ENCODE assay signal across 8 cellular contexts in the genomic region with DNA sequence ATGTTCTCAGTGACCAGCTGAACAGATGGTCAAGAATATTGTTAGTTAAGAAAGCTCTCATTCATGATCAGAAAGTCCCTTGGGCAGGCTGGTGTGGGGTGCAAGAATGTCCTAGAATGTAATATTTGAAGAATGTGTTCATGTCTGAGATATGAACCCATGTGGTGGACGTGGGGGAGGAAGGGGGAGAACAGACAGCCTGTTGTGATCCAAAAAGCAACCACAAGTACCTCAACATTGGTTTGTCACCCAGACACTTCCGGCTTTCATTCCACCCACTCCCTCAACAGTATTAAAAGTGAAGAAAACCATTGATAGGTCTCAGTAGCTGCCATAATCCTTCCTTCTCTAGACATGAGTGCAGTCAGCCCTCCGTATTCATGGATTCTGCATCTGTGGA.
DNase-seq lines count a peak whose midpoint lies in the region; ATAC-seq, FAIRE-seq and TF ChIP-seq lines count a peak whose summit lies in the region.

No MANE protein-coding gene starts in this region.

- intact Hi-C loops in pancreas (cut with DNase I) (no loop called here), A673 (cut with micrococcal nuclease; ENCODE audit: unreplicated experiment) (no loop called here)

- peak; percentile 53 for DNase-seq in GM12865 (ENCODE audit: low read depth)
- peak; percentile 71 for DNase-seq in activated naive CD8-positive, alpha-beta T cell treated with anti-CD3 and anti-CD28 coated beads, Interleukin-2, amount 50 U/mL, for 24 hours
- no peak for DNase-seq in pancreas
- no peak for DNase-seq in NCI-H1105 treated with DMSO at 0.1 percent for 48 hours (lab: John Stamatoyannopoulos, UW)
- no peak for DNase-seq in A673 (ENCODE audit: low spot score)

- peaks cover 41% of the 10 kb centered on the region for H3K27me3 Mint-ChIP-seq in activated naive CD8-positive, alpha-beta T cell treated with anti-CD3 and anti-CD28 coated beads, Interleukin-2, amount 50 U/mL, for 24 hours

- ATAC-seq in HG02798 (IDR thresholded peaks at IDR 0.05; ENCODE audit: poor library complexity, unreplicated experiment), result peak; percentile 89
- ATAC-seq in SK-N-SH treated with all-trans-retinoic acid at 6 μM for 48 hours, result peak; percentile 72
- ATAC-seq in activated naive CD8-positive, alpha-beta T cell treated with anti-CD3 and anti-CD28 coated beads, Interleukin-2, amount 50 U/mL, for 24 hours, result peak; percentile 95
- peak in 3 of 4 donors; percentile 47 to 79 (median 53) for ATAC-seq in pancreas
- no peak for ATAC-seq in GM19455 (IDR thresholded peaks at IDR 0.05; ENCODE audit: unreplicated experiment)

- peaks cover 51% of the 10 kb centered on the region for H3K4me1 Mint-ChIP-seq in activated naive CD8-positive, alpha-beta T cell treated with anti-CD3 and anti-CD28 coated beads, Interleukin-2, amount 50 U/mL, for 24 hours

- H3K27me3 ChIP-seq in pancreas (no peaks in the 10 kb centered on the region), A673 (replicated peaks; ENCODE audit: insufficient read depth, low read depth, low read length, poor library complexity) (no peaks in the 10 kb centered on the region)

- FAIRE-seq in pancreas (lab: Jason Lieb, UNC), result no peak

- 67 to 75% methylated on average over 3 of the region's 3 CpGs for WGBS in pancreas, 2 donors

- CTCF ChIA-PET in A673 (lab: Charles Lee), result no interaction called here

- no peak overlapping the region for H3K4me3 ChIP-seq in GM12865 (ENCODE audit: low read depth, low read length)
- no peak overlapping the region for H3K4me3 ChIP-seq in pancreas
- H3K4me3 ChIP-seq in A673 (ENCODE audit: low read depth, low read length, poor library complexity, severe bottlenecking), result no peak overlapping the region

- POLR2A ChIA-PET in A673 (lab: Charles Lee; ENCODE audit: low non-redundant PET), result no interaction called here

- peaks cover 0 to 2% (median 0%) of the 10 kb centered on the region in 3 donors for H3K4me1 ChIP-seq in pancreas
- no peaks in the 10 kb centered on the region for H3K4me1 ChIP-seq in A673 (ENCODE audit: insufficient read depth, low read length, poor library complexity, severe bottlenecking)

- H3K9me3 Mint-ChIP-seq in activated naive CD8-positive, alpha-beta T cell treated with anti-CD3 and anti-CD28 coated beads, Interleukin-2, amount 50 U/mL, for 24 hours, result no peaks in the 10 kb centered on the region

- BruUV-seq in A673 (replicated peaks; lab: Mats Ljungman, UMichigan), result no TSS peak

- H3K27ac ChIP-seq in pancreas, result peak overlapping the region in 1 of 4 donors; percentile 15
- H3K27ac ChIP-seq in A673 (ENCODE audit: low read depth, low read length, poor library complexity, severe bottlenecking), result no peak overlapping the region

- H3K36me3 Mint-ChIP-seq in activated naive CD8-positive, alpha-beta T cell treated with anti-CD3 and anti-CD28 coated beads, Interleukin-2, amount 50 U/mL, for 24 hours (ENCODE audit: low read depth), result peaks cover 2% of the 10 kb centered on the region

- H3K36me3 ChIP-seq in pancreas (no peaks in the 10 kb centered on the region), A673 (ENCODE audit: insufficient read depth, low read length, poor library complexity, severe bottlenecking) (no peaks in the 10 kb centered on the region)

- no peaks in the 10 kb centered on the region for H3K9me3 ChIP-seq in pancreas
- H3K9me3 ChIP-seq in A673 (ENCODE audit: low read depth, low read length, poor library complexity, severe bottlenecking), result no peaks in the 10 kb centered on the region

- H3K4me3 Mint-ChIP-seq in activated naive CD8-positive, alpha-beta T cell treated with anti-CD3 and anti-CD28 coated beads, Interleukin-2, amount 50 U/mL, for 24 hours, result peak overlapping the region; percentile 60

- peak overlapping the region; percentile 87 for H3K27ac Mint-ChIP-seq in activated naive CD8-positive, alpha-beta T cell treated with anti-CD3 and anti-CD28 coated beads, Interleukin-2, amount 50 U/mL, for 24 hours

- no peak for TF ChIP-seq CTCF in GM12865 (IDR thresholded peaks at IDR 0.05; ENCODE audit: insufficient read depth, low read depth, low read length, missing control alignments)
- no peak for TF ChIP-seq CTCF in pancreas (IDR thresholded peaks at IDR 0.05)
- TF ChIP-seq CTCF in A673 (conservative IDR thresholded peaks at IDR 0.05; ENCODE audit: low read depth, low read length), result no peak

TF ChIP-seq in SK-N-SH treated with all-trans-retinoic acid at 6 μM for 48 hours, 23 proteins besides CTCF, POLR2A, EP300 and RAD21 (continues in another document):
- TF ChIP-seq, protein P1, sequence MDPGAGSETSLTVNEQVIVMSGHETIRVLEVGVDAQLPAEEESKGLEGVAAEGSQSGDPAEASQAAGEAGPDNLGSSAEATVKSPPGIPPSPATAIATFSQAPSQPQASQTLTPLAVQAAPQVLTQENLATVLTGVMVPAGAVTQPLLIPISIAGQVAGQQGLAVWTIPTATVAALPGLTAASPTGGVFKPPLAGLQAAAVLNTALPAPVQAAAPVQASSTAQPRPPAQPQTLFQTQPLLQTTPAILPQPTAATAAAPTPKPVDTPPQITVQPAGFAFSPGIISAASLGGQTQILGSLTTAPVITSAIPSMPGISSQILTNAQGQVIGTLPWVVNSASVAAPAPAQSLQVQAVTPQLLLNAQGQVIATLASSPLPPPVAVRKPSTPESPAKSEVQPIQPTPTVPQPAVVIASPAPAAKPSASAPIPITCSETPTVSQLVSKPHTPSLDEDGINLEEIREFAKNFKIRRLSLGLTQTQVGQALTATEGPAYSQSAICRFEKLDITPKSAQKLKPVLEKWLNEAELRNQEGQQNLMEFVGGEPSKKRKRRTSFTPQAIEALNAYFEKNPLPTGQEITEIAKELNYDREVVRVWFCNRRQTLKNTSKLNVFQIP (CRISPR knock-in tag; IDR thresholded peaks at IDR 0.05; ENCODE audit: borderline replicate concordance, low read depth), result no peak
- TF ChIP-seq PPARA (CRISPR knock-in tag; IDR thresholded peaks at IDR 0.05; ENCODE audit: borderline replicate concordance) (no peak), CSDC2 (CRISPR knock-in tag; IDR thresholded peaks at IDR 0.05) (no peak), BACH2 (CRISPR knock-in tag; IDR thresholded peaks at IDR 0.05; ENCODE audit: borderline replicate concordance) (no peak), GLIS3 (CRISPR knock-in tag; IDR thresholded peaks at IDR 0.05) (no peak), TOX (CRISPR knock-in tag; IDR thresholded peaks at IDR 0.05; ENCODE audit: borderline replicate concordance) (no peak), TCF4 (CRISPR knock-in tag; IDR thresholded peaks at IDR 0.05; ENCODE audit: borderline replicate concordance) (no peak), ZFP3 (CRISPR knock-in tag; IDR thresholded peaks at IDR 0.05) (no peak), ZFP30 (CRISPR knock-in tag; IDR thresholded peaks at IDR 0.05) (no peak)
- TF ChIP-seq, protein P2, sequence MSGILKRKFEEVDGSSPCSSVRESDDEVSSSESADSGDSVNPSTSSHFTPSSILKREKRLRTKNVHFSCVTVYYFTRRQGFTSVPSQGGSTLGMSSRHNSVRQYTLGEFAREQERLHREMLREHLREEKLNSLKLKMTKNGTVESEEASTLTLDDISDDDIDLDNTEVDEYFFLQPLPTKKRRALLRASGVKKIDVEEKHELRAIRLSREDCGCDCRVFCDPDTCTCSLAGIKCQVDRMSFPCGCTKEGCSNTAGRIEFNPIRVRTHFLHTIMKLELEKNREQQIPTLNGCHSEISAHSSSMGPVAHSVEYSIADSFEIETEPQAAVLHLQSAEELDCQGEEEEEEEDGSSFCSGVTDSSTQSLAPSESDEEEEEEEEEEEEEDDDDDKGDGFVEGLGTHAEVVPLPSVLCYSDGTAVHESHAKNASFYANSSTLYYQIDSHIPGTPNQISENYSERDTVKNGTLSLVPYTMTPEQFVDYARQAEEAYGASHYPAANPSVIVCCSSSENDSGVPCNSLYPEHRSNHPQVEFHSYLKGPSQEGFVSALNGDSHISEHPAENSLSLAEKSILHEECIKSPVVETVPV (CRISPR knock-in tag; IDR thresholded peaks at IDR 0.05), result no peak
- TF ChIP-seq, protein P3, sequence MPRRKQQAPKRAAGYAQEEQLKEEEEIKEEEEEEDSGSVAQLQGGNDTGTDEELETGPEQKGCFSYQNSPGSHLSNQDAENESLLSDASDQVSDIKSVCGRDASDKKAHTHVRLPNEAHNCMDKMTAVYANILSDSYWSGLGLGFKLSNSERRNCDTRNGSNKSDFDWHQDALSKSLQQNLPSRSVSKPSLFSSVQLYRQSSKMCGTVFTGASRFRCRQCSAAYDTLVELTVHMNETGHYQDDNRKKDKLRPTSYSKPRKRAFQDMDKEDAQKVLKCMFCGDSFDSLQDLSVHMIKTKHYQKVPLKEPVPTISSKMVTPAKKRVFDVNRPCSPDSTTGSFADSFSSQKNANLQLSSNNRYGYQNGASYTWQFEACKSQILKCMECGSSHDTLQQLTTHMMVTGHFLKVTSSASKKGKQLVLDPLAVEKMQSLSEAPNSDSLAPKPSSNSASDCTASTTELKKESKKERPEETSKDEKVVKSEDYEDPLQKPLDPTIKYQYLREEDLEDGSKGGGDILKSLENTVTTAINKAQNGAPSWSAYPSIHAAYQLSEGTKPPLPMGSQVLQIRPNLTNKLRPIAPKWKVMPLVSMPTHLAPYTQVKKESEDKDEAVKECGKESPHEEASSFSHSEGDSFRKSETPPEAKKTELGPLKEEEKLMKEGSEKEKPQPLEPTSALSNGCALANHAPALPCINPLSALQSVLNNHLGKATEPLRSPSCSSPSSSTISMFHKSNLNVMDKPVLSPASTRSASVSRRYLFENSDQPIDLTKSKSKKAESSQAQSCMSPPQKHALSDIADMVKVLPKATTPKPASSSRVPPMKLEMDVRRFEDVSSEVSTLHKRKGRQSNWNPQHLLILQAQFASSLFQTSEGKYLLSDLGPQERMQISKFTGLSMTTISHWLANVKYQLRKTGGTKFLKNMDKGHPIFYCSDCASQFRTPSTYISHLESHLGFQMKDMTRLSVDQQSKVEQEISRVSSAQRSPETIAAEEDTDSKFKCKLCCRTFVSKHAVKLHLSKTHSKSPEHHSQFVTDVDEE (CRISPR knock-in tag; IDR thresholded peaks at IDR 0.05), result no peak
- TF ChIP-seq, protein P4, sequence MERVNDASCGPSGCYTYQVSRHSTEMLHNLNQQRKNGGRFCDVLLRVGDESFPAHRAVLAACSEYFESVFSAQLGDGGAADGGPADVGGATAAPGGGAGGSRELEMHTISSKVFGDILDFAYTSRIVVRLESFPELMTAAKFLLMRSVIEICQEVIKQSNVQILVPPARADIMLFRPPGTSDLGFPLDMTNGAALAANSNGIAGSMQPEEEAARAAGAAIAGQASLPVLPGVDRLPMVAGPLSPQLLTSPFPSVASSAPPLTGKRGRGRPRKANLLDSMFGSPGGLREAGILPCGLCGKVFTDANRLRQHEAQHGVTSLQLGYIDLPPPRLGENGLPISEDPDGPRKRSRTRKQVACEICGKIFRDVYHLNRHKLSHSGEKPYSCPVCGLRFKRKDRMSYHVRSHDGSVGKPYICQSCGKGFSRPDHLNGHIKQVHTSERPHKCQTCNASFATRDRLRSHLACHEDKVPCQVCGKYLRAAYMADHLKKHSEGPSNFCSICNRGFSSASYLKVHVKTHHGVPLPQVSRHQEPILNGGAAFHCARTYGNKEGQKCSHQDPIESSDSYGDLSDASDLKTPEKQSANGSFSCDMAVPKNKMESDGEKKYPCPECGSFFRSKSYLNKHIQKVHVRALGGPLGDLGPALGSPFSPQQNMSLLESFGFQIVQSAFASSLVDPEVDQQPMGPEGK (CRISPR knock-in tag; IDR thresholded peaks at IDR 0.05; ENCODE audit: borderline replicate concordance), result no peak

Comparison
In these comparisons a context has a peak if more than half of its experiments do, and no peak if none do; other contexts are left out.
1. DNase-seq: peak in GM12865 (single experiment) and activated naive CD8-positive, alpha-beta T cell treated with anti-CD3 and anti-CD28 coated beads, Interleukin-2, amount 50 U/mL, for 24 hours (single experiment); none in pancreas (0 of 6), NCI-H1105 treated with DMSO at 0.1 percent for 48 hours (single experiment) and A673 (single experiment).